ENCODE assay signal across 8 cellular contexts in genomic region chr20:56358070-56358469, GRCh38. TPM values are rescaled to one million over a fixed set of nuclear protein-coding genes. Genes with fewer than 3 reads are reported as not detected.
DNase-seq lines count a peak whose midpoint lies in the region; ATAC-seq, FAIRE-seq and TF ChIP-seq lines count a peak whose summit lies in the region.

No MANE protein-coding gene starts in this region.

- no peak for DNase-seq in activated T-cell treated with anti-CD3 and anti-CD28 coated beads, Interleukin-2, amount 50 U/mL, for 72 hours
- no peak for DNase-seq in activated T-cell treated with anti-CD3 and anti-CD28 coated beads, Interleukin-2, amount 50 U/mL, for 1 hour
- no peak for DNase-seq in kidney
- DNase-seq in tibial artery = no peak
- no peak for DNase-seq in GM13976 (ENCODE audit: low spot score)

- no peak for TF ChIP-seq CTCF in VCaP (conservative IDR thresholded peaks at IDR 0.05)
- TF ChIP-seq CTCF in kidney (IDR thresholded peaks at IDR 0.05; ENCODE audit: borderline replicate concordance, extremely low read depth, insufficient read depth) = no peak
- TF ChIP-seq CTCF in tibial artery (IDR thresholded peaks at IDR 0.05) = no peak
- no peak for TF ChIP-seq CTCF in GM13976 (IDR thresholded peaks at IDR 0.05; ENCODE audit: borderline replicate concordance, control extremely low read depth, extremely low read depth, insufficient read depth, missing control alignments)

- H3K9ac ChIP-seq in kidney (ENCODE audit: low read length in 2 of 2) = peak overlapping the region in 1 of 2 donors; percentile 15

- intact Hi-C loops in kidney (cut with DNase I) = no loop called here
- intact Hi-C loops in tibial artery (cut with DNase I; ENCODE audit: low total_unique reads) = loop anchor here (2.0 kb wide), 1 partner anchor 111 kb away; the partner anchor contains the start of gene RTF2

- H3K4me3 ChIP-seq in kidney (ENCODE audit: low read length in 2 of 2) (peak overlapping the region; percentile 22 to 61), tibial artery (peak overlapping the region; percentile 77 to 84)

- H3K4me1 ChIP-seq in kidney (ENCODE audit: control insufficient read depth in 1 of 2, insufficient read depth in 1 of 2, low read depth in 1 of 2, low read length in 2 of 2) (peaks cover 8 to 9% of the 10 kb centered on the region in 2 donors), tibial artery (peaks cover 0 to 35% (median 16%) of the 10 kb centered on the region in 4 donors)

- H3K27ac Mint-ChIP-seq in activated T-cell treated with anti-CD3 and anti-CD28 coated beads, Interleukin-2, amount 50 U/mL, for 72 hours = no peak overlapping the region

- H3K27me3 ChIP-seq in tibial artery = no peaks in the 10 kb centered on the region

- in situ Hi-C loops in GM13976 (cut with MboI; ENCODE audit: low sequenced_read_pairs, unreplicated experiment) = no loop called here

- H3K9me3 Mint-ChIP-seq in activated T-cell treated with anti-CD3 and anti-CD28 coated beads, Interleukin-2, amount 50 U/mL, for 72 hours = no peaks in the 10 kb centered on the region

- no peaks in the 10 kb centered on the region for H3K9me3 ChIP-seq in kidney (ENCODE audit: control insufficient read depth in 1 of 2, low read length in 2 of 2)
- H3K9me3 ChIP-seq in tibial artery = no peaks in the 10 kb centered on the region

- no peaks in the 10 kb centered on the region for H3K27me3 Mint-ChIP-seq in activated T-cell treated with anti-CD3 and anti-CD28 coated beads, Interleukin-2, amount 50 U/mL, for 72 hours (ENCODE audit: low read depth)

- H3K4me1 Mint-ChIP-seq in activated T-cell treated with anti-CD3 and anti-CD28 coated beads, Interleukin-2, amount 50 U/mL, for 72 hours (ENCODE audit: low read depth) = peaks cover 15% of the 10 kb centered on the region

- no peak for FAIRE-seq in kidney (lab: Jason Lieb, UNC)

- H3K27ac ChIP-seq in VCaP (peak overlapping the region; percentile 88), kidney (ENCODE audit: low read depth in 2 of 2, low read length in 2 of 2) (no peak overlapping the region), tibial artery (peak overlapping the region; percentile 8 to 42)

- H3K36me3 Mint-ChIP-seq in activated T-cell treated with anti-CD3 and anti-CD28 coated beads, Interleukin-2, amount 50 U/mL, for 72 hours (ENCODE audit: insufficient read depth in 2 of 2) = no peaks in the 10 kb centered on the region

- H3K4me3 Mint-ChIP-seq in activated T-cell treated with anti-CD3 and anti-CD28 coated beads, Interleukin-2, amount 50 U/mL, for 72 hours = peak overlapping the region; percentile 71 to 78

- no peak for ATAC-seq in activated T-cell treated with anti-CD3 and anti-CD28 coated beads, Interleukin-2, amount 50 U/mL, for 72 hours (replicated peaks in 1 of 2)
- ATAC-seq in HG03457 (IDR thresholded peaks at IDR 0.05; ENCODE audit: unreplicated experiment) (no peak), HG03432 (IDR thresholded peaks at IDR 0.05; ENCODE audit: unreplicated experiment) (no peak)

- H3K36me3 ChIP-seq in kidney (ENCODE audit: control insufficient read depth in 1 of 2, insufficient read depth in 2 of 2, low read length in 2 of 2) (no peaks in the 10 kb centered on the region), tibial artery (peaks cover 0 to 2% (median 0%) of the 10 kb centered on the region in 3 donors)

RNA-seq across cellular contexts. Expression of gene FAM210B, which starts 0.7 kb away (rescaled TPM):
- total RNA-seq in activated T-cell treated with anti-CD3 and anti-CD28 coated beads, Interleukin-2, amount 50 U/mL, for 72 hours = 1 to 10 TPM; 4.6 to 4.9 TPM
- total RNA-seq in kidney = 27.2 TPM
- polyA plus RNA-seq in kidney (ENCODE audit: insufficient read depth, low read depth, low replicate concordance) = 34.5 TPM

RNA-seq across cellular contexts. Expression of gene AURKA, which starts 33.9 kb away (rescaled TPM):
- total RNA-seq in activated T-cell treated with anti-CD3 and anti-CD28 coated beads, Interleukin-2, amount 50 U/mL, for 72 hours = 100 to 1,000 TPM; 110 to 142 TPM
- total RNA-seq in kidney = 2.7 TPM
- polyA plus RNA-seq in kidney (ENCODE audit: insufficient read depth, low read depth, low replicate concordance) = 3.3 TPM

RNA-seq across cellular contexts. Expression of gene CSTF1, which starts 34.4 kb away (rescaled TPM):
- total RNA-seq in activated T-cell treated with anti-CD3 and anti-CD28 coated beads, Interleukin-2, amount 50 U/mL, for 72 hours = 10 to 100 TPM; 63.7 to 74.5 TPM
- total RNA-seq in kidney = 30.7 TPM
- polyA plus RNA-seq in kidney (ENCODE audit: insufficient read depth, low read depth, low replicate concordance) = 16.2 TPM

RNA-seq across cellular contexts. Expression of gene CASS4, which starts 54.0 kb away (rescaled TPM):
- 1 to 10 TPM; 3.5 to 6.9 TPM for total RNA-seq in activated T-cell treated with anti-CD3 and anti-CD28 coated beads, Interleukin-2, amount 50 U/mL, for 72 hours
- 3.0 TPM for total RNA-seq in kidney
- polyA plus RNA-seq in kidney (ENCODE audit: insufficient read depth, low read depth, low replicate concordance) = 0.22 TPM

Comparison
In these comparisons a context has a peak if more than half of its experiments do, and no peak if none do; other contexts are left out.
1. H3K27ac ChIP-seq: peak in VCaP (single experiment) and tibial artery (2 of 2); none in kidney (0 of 2).
2. RNA of gene AURKA, which starts 33.9 kb away (total RNA-seq): 110 to 142 TPM in activated T-cell treated with anti-CD3 and anti-CD28 coated beads, Interleukin-2, amount 50 U/mL, for 72 hours; 2.7 TPM in kidney (single experiment); every median in the first group is over 10 times any median in the second.